In genomic region chr13:41459754-41460111, GRCh38 we compare ENCODE assay signal across 12 cellular contexts. TPM values are rescaled to one million over a fixed set of nuclear protein-coding genes. Genes with fewer than 3 reads are reported as not detected.
DNase-seq lines count a peak whose midpoint lies in the region; ATAC-seq and TF ChIP-seq lines count a peak whose summit lies in the region.
"Had no signal": no experiment of that assay in that cellular context is flagged by ENCODE, and none has a peak within 500 bp of the region (broad histone marks: within the 10 kb centered on the region; RNA-seq: fewer than 3 reads in every experiment).

No MANE protein-coding gene starts in this region.

- intact Hi-C loops in posterior vena cava (cut with DNase I): no loop called here

- peaks cover 8 to 62% (median 15%) of the 10 kb centered on the region in 3 donors for H3K36me3 Mint-ChIP-seq in CD8-positive, alpha-beta memory T cell
- peaks cover 50% of the 10 kb centered on the region for H3K36me3 Mint-ChIP-seq in T-cell

- no peak for ATAC-seq in T-cell (replicated peaks in 1 of 4)
- ATAC-seq in GM21526 (IDR thresholded peaks at IDR 0.05; ENCODE audit: low FRiP score, unreplicated experiment): no peak

- H3K4me1 Mint-ChIP-seq in CD8-positive, alpha-beta memory T cell: peaks cover 66 to 78% (median 75%) of the 10 kb centered on the region in 3 donors
- H3K4me1 Mint-ChIP-seq in T-cell: peaks cover 70 to 73% (median 71%) of the 10 kb centered on the region in 3 donors

- peak overlapping the region; percentile 85 to 98 (median 91) for H3K4me3 Mint-ChIP-seq in CD8-positive, alpha-beta memory T cell
- H3K4me3 Mint-ChIP-seq in T-cell: peak overlapping the region; percentile 90 to 95 (median 92)

- H3K9me3 ChIP-seq in CD8-positive, alpha-beta memory T cell (ENCODE audit: low read length): no peaks in the 10 kb centered on the region

- peak overlapping the region; percentile 95 for H3K4me3 ChIP-seq in CD8-positive, alpha-beta memory T cell (ENCODE audit: low read length)

- POLR2A ChIA-PET in CD8-positive, alpha-beta memory T cell (lab: Charles Lee): no interaction called here
- POLR2A ChIA-PET in T-cell (lab: Charles Lee): interaction anchor here (0.5 to 3.3 kb wide), 10 partner anchors 10 to 448 kb away, joined by 3 to 54 read pairs (median 4); no protein-coding TSS in a partner anchor

- H3K4me1 ChIP-seq in CD8-positive, alpha-beta memory T cell (ENCODE audit: insufficient read depth, low read length): peaks cover 63% of the 10 kb centered on the region

- peaks cover 0 to 11% of the 10 kb centered on the region in 2 donors for H3K27me3 Mint-ChIP-seq in CD8-positive, alpha-beta memory T cell
- peaks cover 0 to 2% of the 10 kb centered on the region in 2 donors for H3K27me3 Mint-ChIP-seq in T-cell

- H3K27ac ChIP-seq in CD8-positive, alpha-beta memory T cell (ENCODE audit: low read depth, low read length): no peak overlapping the region

- no peak for TF ChIP-seq POLR2A in erythroblast (IDR thresholded peaks at IDR 0.05; ENCODE audit: low read length)

- H3K27ac Mint-ChIP-seq in CD8-positive, alpha-beta memory T cell: peak overlapping the region in 7 of 8 donors; percentile 89 to 98 (median 96)
- H3K27ac Mint-ChIP-seq in T-cell: peak overlapping the region; percentile 93 to 97

- H3K9me3 Mint-ChIP-seq in CD8-positive, alpha-beta memory T cell: no peaks in the 10 kb centered on the region
- H3K9me3 Mint-ChIP-seq in T-cell: no peaks in the 10 kb centered on the region

- no peaks in the 10 kb centered on the region for H3K36me3 ChIP-seq in CD8-positive, alpha-beta memory T cell (ENCODE audit: insufficient read depth, low read length)

- CTCF ChIA-PET in CD8-positive, alpha-beta memory T cell (lab: Charles Lee): interaction anchor here (0.8 to 3.3 kb wide), 13 partner anchors 8 to 196 kb away, joined by 3 to 15 read pairs (median 5); no protein-coding TSS in a partner anchor
- CTCF ChIA-PET in T-cell (lab: Charles Lee): interaction anchor here (0.6 to 2.8 kb wide), 17 partner anchors 11 to 649 kb away, joined by 3 to 17 read pairs (median 4); partner anchors contain the start of gene DGKH (in 1 of the 2)

- no peaks in the 10 kb centered on the region for H3K27me3 ChIP-seq in CD8-positive, alpha-beta memory T cell (ENCODE audit: insufficient read depth, low read length, poor library complexity, severe bottlenecking)

- DNase-seq in CD8-positive, alpha-beta memory T cell: no peak
- DNase-seq in T-cell: no peak
- peak; percentile 24 to 54 for DNase-seq in erythroblast (lab: John Stamatoyannopoulos, UW)
- DNase-seq in pons (ENCODE audit: low spot score): peak; percentile 77
- DNase-seq in NCI-H1694 treated with DMSO at 0.1 percent for 48 hours (lab: John Stamatoyannopoulos, UW): no peak
- DNase-seq in posterior vena cava (ENCODE audit: low spot score): no peak
- DNase-seq in NOMO-1 (lab: John Stamatoyannopoulos, UW; ENCODE audit: unreplicated experiment in 2 of 2): no peak
- DNase-seq: activated CD8-positive, alpha-beta memory T cell treated with anti-CD3 and anti-CD28 coated beads for 24 hours; cortex of kidney; DND-41; NCI-H2081 treated with DMSO at 0.1 percent for 48 hours had no signal

RNA-seq across cellular contexts. Expression of gene RGCC, which starts 2.4 kb away (rescaled TPM):
- total RNA-seq in CD8-positive, alpha-beta memory T cell: 100 to 1,000 TPM; 107 to 110 TPM
- 83.0 TPM for polyA plus RNA-seq in CD8-positive, alpha-beta memory T cell
- total RNA-seq in T-cell (100 to 1,000 TPM; 151 to 515 (median 166) TPM), posterior vena cava (10 to 100 TPM; 29.6 to 68.3 TPM)

Comparison
In these comparisons a context has a peak if more than half of its experiments do, and no peak if none do; other contexts are left out.
1. DNase-seq: peak in erythroblast (2 of 2) and pons (single experiment); none in CD8-positive, alpha-beta memory T cell (0 of 5), T-cell (0 of 34), NCI-H1694 treated with DMSO at 0.1 percent for 48 hours (single experiment), posterior vena cava (single experiment) and NOMO-1 (0 of 2).